Comparison of ENCODE assay signal across 13 cellular contexts in genomic region chr7:29370531-29371314, GRCh38.
DNase-seq lines count a peak whose midpoint lies in the region; ATAC-seq and TF ChIP-seq lines count a peak whose summit lies in the region.
"Had no signal": no experiment of that assay in that cellular context is flagged by ENCODE, and none has a peak within 500 bp of the region (broad histone marks: within the 10 kb centered on the region; RNA-seq: fewer than 3 reads in every experiment).

No MANE protein-coding gene starts in this region.

- no peaks in the 10 kb centered on the region for H3F3A ChIP-seq in MM.1S (ENCODE audit: insufficient read depth, low read length)

- H3K4me3 Mint-ChIP-seq in activated CD8-positive, alpha-beta T cell treated with anti-CD3 and anti-CD28 coated beads for 36 hours: no peak overlapping the region
- H3K4me3 Mint-ChIP-seq in activated CD8-positive, alpha-beta T cell treated with anti-CD3 and anti-CD28 coated beads, Interleukin-2, amount 10 ng/mL, durations not matched to agents 7 days and 5 days: no peak overlapping the region
- no peak overlapping the region for H3K4me3 Mint-ChIP-seq in activated CD4-positive, alpha-beta memory T cell treated with anti-CD3 and anti-CD28 coated beads for 36 hours

- peaks cover 7% of the 10 kb centered on the region for H3K4me1 ChIP-seq in hepatocyte (ENCODE audit: insufficient read depth)
- peaks cover 0 to 31% (median 2%) of the 10 kb centered on the region in 4 donors for H3K4me1 ChIP-seq in transverse colon
- H3K4me1 ChIP-seq in MM.1S (ENCODE audit: low read length): no peaks in the 10 kb centered on the region

- H3K9me3 Mint-ChIP-seq in activated CD8-positive, alpha-beta T cell treated with anti-CD3 and anti-CD28 coated beads for 36 hours: no peaks in the 10 kb centered on the region
- H3K9me3 Mint-ChIP-seq in activated CD8-positive, alpha-beta T cell treated with anti-CD3 and anti-CD28 coated beads, Interleukin-2, amount 10 ng/mL, durations not matched to agents 7 days and 5 days (ENCODE audit: insufficient read depth): no peaks in the 10 kb centered on the region
- H3K9me3 Mint-ChIP-seq in activated CD4-positive, alpha-beta memory T cell treated with anti-CD3 and anti-CD28 coated beads for 36 hours: no peaks in the 10 kb centered on the region

- no peaks in the 10 kb centered on the region for H3K9me3 ChIP-seq in hepatocyte (ENCODE audit: low read depth)
- H3K9me3 ChIP-seq in transverse colon: no peaks in the 10 kb centered on the region
- no peaks in the 10 kb centered on the region for H3K9me3 ChIP-seq in MM.1S (replicated peaks; ENCODE audit: insufficient read depth, low read length)
- H3K9me3 ChIP-seq: right lobe of liver had no signal

- H3K27ac Mint-ChIP-seq in activated CD8-positive, alpha-beta T cell treated with anti-CD3 and anti-CD28 coated beads for 36 hours: no peak overlapping the region
- H3K27ac Mint-ChIP-seq in activated CD8-positive, alpha-beta T cell treated with anti-CD3 and anti-CD28 coated beads, Interleukin-2, amount 10 ng/mL, durations not matched to agents 7 days and 5 days: no peak overlapping the region
- H3K27ac Mint-ChIP-seq in activated CD4-positive, alpha-beta memory T cell treated with anti-CD3 and anti-CD28 coated beads for 36 hours: no peak overlapping the region

- H2AFZ ChIP-seq in hepatocyte (no peak overlapping the region), MM.1S (ENCODE audit: low read length) (no peak overlapping the region)

- H3K9ac ChIP-seq in MM.1S (ENCODE audit: low read length): no peak overlapping the region

- TF ChIP-seq POLR2A in transverse colon (IDR thresholded peaks at IDR 0.05): no peak

- in situ Hi-C loops in transverse colon (cut with MboI; ENCODE audit: low pct_ligation_motif_present in 1 of 4, low pct_unique_long_range_greater_than_20kb in 1 of 4, low sequenced_read_pairs in 3 of 4): no loop called here

- DNase-seq in activated CD8-positive, alpha-beta T cell treated with anti-CD3 and anti-CD28 coated beads for 36 hours: no peak
- DNase-seq in activated CD8-positive, alpha-beta T cell treated with anti-CD3 and anti-CD28 coated beads, Interleukin-2, amount 10 ng/mL, durations not matched to agents 7 days and 5 days: no peak
- peak; percentile 90 for DNase-seq in amniotic epithelial cell (ENCODE audit: low read depth)
- DNase-seq in hepatocyte (ENCODE audit: low spot score): peak; percentile 75
- peak; percentile 38 for DNase-seq in transverse colon
- DNase-seq in activated CD4-positive, alpha-beta memory T cell treated with anti-CD3 and anti-CD28 coated beads for 36 hours: no peak
- no peak for DNase-seq in MM.1S
- DNase-seq in stimulated activated CD4-positive, alpha-beta T cell treated with anti-CD3 and anti-CD28 coated beads, Interleukin-2, amount 100 ng/mL, for 24 hours: no peak
- DNase-seq: effector CD4-positive, alpha-beta T cell; kidney; right lobe of liver; stimulated activated CD8-positive, alpha-beta memory T cell treated with anti-CD3 and anti-CD28 coated beads, Interleukin-4, amount 100 ng/mL, for 48 hours had no signal

- POLR2A ChIA-PET in activated CD8-positive, alpha-beta T cell treated with anti-CD3 and anti-CD28 coated beads for 36 hours (lab: Charles Lee): no interaction called here
- POLR2A ChIA-PET in activated CD8-positive, alpha-beta T cell treated with anti-CD3 and anti-CD28 coated beads, Interleukin-2, amount 10 ng/mL, durations not matched to agents 7 days and 5 days (lab: Charles Lee): no interaction called here
- POLR2A ChIA-PET in activated CD4-positive, alpha-beta memory T cell treated with anti-CD3 and anti-CD28 coated beads for 36 hours (lab: Charles Lee): no interaction called here

- no peak for TF ChIP-seq CTCF in activated CD8-positive, alpha-beta T cell treated with anti-CD3 and anti-CD28 coated beads for 36 hours (IDR thresholded peaks at IDR 0.05)
- no peak for TF ChIP-seq CTCF in hepatocyte (IDR thresholded peaks at IDR 0.05; ENCODE audit: poor library complexity)
- no peak for TF ChIP-seq CTCF in transverse colon (IDR thresholded peaks at IDR 0.05)
- TF ChIP-seq CTCF in MM.1S (IDR thresholded peaks at IDR 0.05; ENCODE audit: low read length): no peak

- H3K79me2 ChIP-seq in hepatocyte: no peaks in the 10 kb centered on the region
- H3K79me2 ChIP-seq in MM.1S (ENCODE audit: low read length): no peaks in the 10 kb centered on the region

- no peaks in the 10 kb centered on the region for H3K27me3 Mint-ChIP-seq in activated CD8-positive, alpha-beta T cell treated with anti-CD3 and anti-CD28 coated beads for 36 hours
- peaks cover 2% of the 10 kb centered on the region for H3K27me3 Mint-ChIP-seq in activated CD8-positive, alpha-beta T cell treated with anti-CD3 and anti-CD28 coated beads, Interleukin-2, amount 10 ng/mL, durations not matched to agents 7 days and 5 days (ENCODE audit: low read depth)
- no peaks in the 10 kb centered on the region for H3K27me3 Mint-ChIP-seq in activated CD4-positive, alpha-beta memory T cell treated with anti-CD3 and anti-CD28 coated beads for 36 hours

- H3K36me3 ChIP-seq in hepatocyte (replicated peaks; ENCODE audit: insufficient read depth, low read depth): no peaks in the 10 kb centered on the region
- no peaks in the 10 kb centered on the region for H3K36me3 ChIP-seq in transverse colon
- no peaks in the 10 kb centered on the region for H3K36me3 ChIP-seq in MM.1S (replicated peaks; ENCODE audit: insufficient read depth, low read length)

- H3K4me2 ChIP-seq in hepatocyte (no peak overlapping the region), MM.1S (ENCODE audit: low read depth, low read length) (no peak overlapping the region)

- no peaks in the 10 kb centered on the region for H3K9me2 ChIP-seq in hepatocyte (replicated peaks; ENCODE audit: insufficient read depth)
- H3K9me2 ChIP-seq in MM.1S (replicated peaks; ENCODE audit: insufficient read depth, low read length): no peaks in the 10 kb centered on the region

- 37% methylated on average over 6 of the region's 6 CpGs for WGBS in hepatocyte (ENCODE audit: low lambda C conversion rate, missing lambda C conversion rate)
- 48 to 50% methylated on average over 2 to 6 of the region's 6 CpGs for WGBS in transverse colon (ENCODE audit: low coverage in 1 of 2), 2 donors

- peak; percentile 13 for ATAC-seq in activated CD8-positive, alpha-beta T cell treated with anti-CD3 and anti-CD28 coated beads for 36 hours
- ATAC-seq in activated CD8-positive, alpha-beta T cell treated with anti-CD3 and anti-CD28 coated beads, Interleukin-2, amount 10 ng/mL, durations not matched to agents 7 days and 5 days: no peak

- H3K27me3 ChIP-seq in hepatocyte (no peaks in the 10 kb centered on the region), transverse colon (no peaks in the 10 kb centered on the region), MM.1S (replicated peaks; ENCODE audit: insufficient read depth, low read length) (no peaks in the 10 kb centered on the region)
- H3K27me3 ChIP-seq: right lobe of liver had no signal

- no peak for TF ChIP-seq EP300 in transverse colon (IDR thresholded peaks at IDR 0.05; ENCODE audit: low read depth)

- no peaks in the 10 kb centered on the region for H3K36me3 Mint-ChIP-seq in activated CD8-positive, alpha-beta T cell treated with anti-CD3 and anti-CD28 coated beads for 36 hours (ENCODE audit: low read depth)
- H3K36me3 Mint-ChIP-seq in activated CD8-positive, alpha-beta T cell treated with anti-CD3 and anti-CD28 coated beads, Interleukin-2, amount 10 ng/mL, durations not matched to agents 7 days and 5 days (ENCODE audit: low read depth): no peaks in the 10 kb centered on the region
- H3K36me3 Mint-ChIP-seq in activated CD4-positive, alpha-beta memory T cell treated with anti-CD3 and anti-CD28 coated beads for 36 hours: no peaks in the 10 kb centered on the region

- H3K27ac ChIP-seq in hepatocyte (peak overlapping the region; percentile 56), transverse colon (peak overlapping the region in 2 of 4 donors; percentile 5 to 40), MM.1S (ENCODE audit: low read length) (no peak overlapping the region)
- H3K27ac ChIP-seq: HL-60, right lobe of liver had no signal

- H4K20me1 ChIP-seq in hepatocyte (ENCODE audit: insufficient read depth, poor library complexity, severe bottlenecking) (no peaks in the 10 kb centered on the region), MM.1S (ENCODE audit: insufficient read depth, low read length) (no peaks in the 10 kb centered on the region)

- CTCF ChIA-PET in activated CD8-positive, alpha-beta T cell treated with anti-CD3 and anti-CD28 coated beads for 36 hours (lab: Charles Lee): interaction anchor here (0.7 to 1.0 kb wide), 2 partner anchors 182 to 449 kb away, joined by 5 to 6 read pairs; no protein-coding TSS in a partner anchor
- CTCF ChIA-PET in activated CD8-positive, alpha-beta T cell treated with anti-CD3 and anti-CD28 coated beads, Interleukin-2, amount 10 ng/mL, durations not matched to agents 7 days and 5 days (lab: Charles Lee): interaction anchor here (1.3 kb wide), 1 partner anchor 11 kb away, joined by 3 read pairs; no protein-coding TSS in a partner anchor
- CTCF ChIA-PET in activated CD4-positive, alpha-beta memory T cell treated with anti-CD3 and anti-CD28 coated beads for 36 hours (lab: Charles Lee): no interaction called here

- H3K4me3 ChIP-seq in hepatocyte (no peak overlapping the region), transverse colon (no peak overlapping the region), MM.1S (ENCODE audit: low read length) (no peak overlapping the region)
- H3K4me3 ChIP-seq: right lobe of liver had no signal

- no peaks in the 10 kb centered on the region for H3K4me1 Mint-ChIP-seq in activated CD8-positive, alpha-beta T cell treated with anti-CD3 and anti-CD28 coated beads for 36 hours (ENCODE audit: low read depth)
- no peaks in the 10 kb centered on the region for H3K4me1 Mint-ChIP-seq in activated CD8-positive, alpha-beta T cell treated with anti-CD3 and anti-CD28 coated beads, Interleukin-2, amount 10 ng/mL, durations not matched to agents 7 days and 5 days (ENCODE audit: low read depth)
- H3K4me1 Mint-ChIP-seq in activated CD4-positive, alpha-beta memory T cell treated with anti-CD3 and anti-CD28 coated beads for 36 hours (ENCODE audit: low read depth): no peaks in the 10 kb centered on the region

- intact Hi-C loops in activated CD8-positive, alpha-beta T cell treated with anti-CD3 and anti-CD28 coated beads for 36 hours (cut with micrococcal nuclease): no loop called here
- intact Hi-C loops in transverse colon (cut with DNase I; ENCODE audit: low total_unique reads): no loop called here
- intact Hi-C loops in activated CD4-positive, alpha-beta memory T cell treated with anti-CD3 and anti-CD28 coated beads for 36 hours (cut with micrococcal nuclease): no loop called here

Comparison
In these comparisons a context has a peak if more than half of its experiments do, and no peak if none do; other contexts are left out.
1. DNase-seq: peak in amniotic epithelial cell (single experiment), hepatocyte (single experiment) and transverse colon (single experiment); none in activated CD8-positive, alpha-beta T cell treated with anti-CD3 and anti-CD28 coated beads for 36 hours (single experiment), activated CD8-positive, alpha-beta T cell treated with anti-CD3 and anti-CD28 coated beads, Interleukin-2, amount 10 ng/mL, durations not matched to agents 7 days and 5 days (single experiment), activated CD4-positive, alpha-beta memory T cell treated with anti-CD3 and anti-CD28 coated beads for 36 hours (single experiment), MM.1S (single experiment) and stimulated activated CD4-positive, alpha-beta T cell treated with anti-CD3 and anti-CD28 coated beads, Interleukin-2, amount 100 ng/mL, for 24 hours (0 of 2).